ENCODE assay signal across 10 cellular contexts in the genomic region with DNA sequence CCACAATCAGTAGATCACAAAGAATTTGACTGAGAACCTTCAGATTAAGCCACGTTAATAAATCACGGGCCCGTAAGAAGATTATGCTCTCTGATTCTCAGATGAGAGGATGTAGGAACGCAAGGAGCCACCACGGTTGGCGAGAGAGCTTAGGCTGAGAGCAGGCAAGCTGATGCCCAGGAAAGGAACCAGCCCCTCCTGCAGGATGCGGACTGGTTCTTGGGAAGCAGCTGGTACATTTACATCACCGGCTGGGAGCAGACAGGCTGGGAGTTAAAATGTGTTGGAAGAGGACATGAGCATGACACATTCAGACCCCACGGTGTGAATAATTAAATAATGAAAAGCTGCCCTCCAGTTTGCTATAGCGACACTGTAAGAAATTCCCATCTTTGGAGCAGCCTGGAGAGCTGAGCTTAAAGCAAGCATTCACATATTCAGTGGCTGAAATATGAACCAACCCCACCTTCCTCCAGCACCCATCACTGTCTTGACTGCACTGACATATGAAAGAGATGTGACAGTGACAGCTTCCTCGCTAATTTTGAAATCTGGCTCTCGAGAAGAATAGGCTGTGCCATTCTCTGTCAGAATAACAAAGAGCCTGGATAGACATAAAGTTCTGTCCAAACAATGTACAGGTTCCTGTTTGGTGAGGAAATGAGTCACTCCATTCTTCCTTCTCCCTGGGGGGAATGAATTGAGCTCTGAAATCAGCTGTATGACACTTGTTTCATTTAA. TPM values are rescaled to one million over a fixed set of nuclear protein-coding genes. Genes with fewer than 3 reads are reported as not detected.
A peak's percentile ranks its signal among the peaks of the same experiment; 100 is the strongest.
DNase-seq lines count a peak whose midpoint lies in the region; TF ChIP-seq lines count a peak whose summit lies in the region.
"Had no signal": no experiment of that assay in that cellular context is flagged by ENCODE, and none has a peak within 500 bp of the region (broad histone marks: within the 10 kb centered on the region; RNA-seq: fewer than 3 reads in every experiment).

No MANE protein-coding gene starts in this region.

- WGBS in neuronal stem cell (ENCODE audit: extremely low coverage in 2 of 2, insufficient read length in 2 of 2, insufficient replicate concordance in 1 of 2), 2 donors = no CpG with 5 or more reads among the region's 12 CpGs

- no peak overlapping the region for H3K14ac ChIP-seq in neuronal stem cell (ENCODE audit: low read length)

- H2BK15ac ChIP-seq in neuronal stem cell (ENCODE audit: low read length) = no peak overlapping the region

- H3K79me1 ChIP-seq in neuronal stem cell (ENCODE audit: low read depth, low read length) = no peaks in the 10 kb centered on the region

- H4K91ac ChIP-seq in neuronal stem cell (ENCODE audit: low read depth, low read length, poor library complexity) = no peak overlapping the region

- no peak overlapping the region for H3K4ac ChIP-seq in neuronal stem cell (ENCODE audit: low read length)

- H3K27ac ChIP-seq in neuronal stem cell (replicated peaks; ENCODE audit: low read length) = no peak overlapping the region

- peaks cover 23% of the 10 kb centered on the region for H3K4me1 Mint-ChIP-seq in endothelial cell (ENCODE audit: unreplicated experiment)
- H3K4me1 Mint-ChIP-seq: activated naive CD4-positive, alpha-beta T cell treated with anti-CD3 and anti-CD28 coated beads, Interleukin-2, amount 50 U/mL, for 24 hours had no signal

- H3K4me2 ChIP-seq in neuronal stem cell (ENCODE audit: insufficient read depth, low read length, poor library complexity, severe bottlenecking) = no peak overlapping the region

- no peak overlapping the region for H2BK5ac ChIP-seq in neuronal stem cell (ENCODE audit: low read length)

- TF ChIP-seq CTCF in endothelial cell (IDR thresholded peaks at IDR 0.05; ENCODE audit: unreplicated experiment) (no peak), GM10248 (IDR thresholded peaks at IDR 0.05; ENCODE audit: control extremely low read depth, extremely low read depth, low read depth, missing control alignments) (no peak)

- peaks cover 2 to 6% of the 10 kb centered on the region in 2 donors for H3K4me1 ChIP-seq in neuronal stem cell (ENCODE audit: control insufficient read depth in 2 of 2, insufficient read depth in 1 of 2, low read depth in 1 of 2, low read length in 2 of 2)

- H2AK5ac ChIP-seq in neuronal stem cell (ENCODE audit: low read depth, low read length) = no peak overlapping the region

- H2BK120ac ChIP-seq in neuronal stem cell (ENCODE audit: low read depth, low read length) = no peak overlapping the region

- H4K8ac ChIP-seq in neuronal stem cell (ENCODE audit: low read depth, low read length) = no peak overlapping the region

- H3K4me3 Mint-ChIP-seq in endothelial cell (ENCODE audit: unreplicated experiment) = peak overlapping the region; percentile 70
- H3K4me3 Mint-ChIP-seq: activated naive CD4-positive, alpha-beta T cell treated with anti-CD3 and anti-CD28 coated beads, Interleukin-2, amount 50 U/mL, for 24 hours had no signal

- POLR2A ChIA-PET in GM10248 (lab: Yijun Ruan, JAX) = no interaction called here

- no peaks in the 10 kb centered on the region for H3K9me3 ChIP-seq in neuronal stem cell (replicated peaks in 1 of 2; ENCODE audit: control insufficient read depth in 2 of 2, insufficient read depth in 1 of 2, low read depth in 1 of 2, low read length in 2 of 2)

- H3K27me3 Mint-ChIP-seq in endothelial cell (ENCODE audit: unreplicated experiment) = peaks cover 1% of the 10 kb centered on the region

- H3K9me3 Mint-ChIP-seq in endothelial cell (ENCODE audit: unreplicated experiment) = no peaks in the 10 kb centered on the region
- H3K9me3 Mint-ChIP-seq: activated naive CD4-positive, alpha-beta T cell treated with anti-CD3 and anti-CD28 coated beads, Interleukin-2, amount 50 U/mL, for 24 hours had no signal

- no peaks in the 10 kb centered on the region for H3K36me3 ChIP-seq in neuronal stem cell (replicated peaks in 1 of 2; ENCODE audit: control insufficient read depth in 2 of 2, insufficient read depth in 2 of 2, low read length in 2 of 2)

- H3K36me3 Mint-ChIP-seq in endothelial cell (ENCODE audit: low read depth, unreplicated experiment) = peaks cover 7% of the 10 kb centered on the region
- H3K36me3 Mint-ChIP-seq: activated naive CD4-positive, alpha-beta T cell treated with anti-CD3 and anti-CD28 coated beads, Interleukin-2, amount 50 U/mL, for 24 hours had no signal

- H3K9ac ChIP-seq in neuronal stem cell (ENCODE audit: low read depth, low read length, poor library complexity) = no peak overlapping the region

- CTCF ChIA-PET in GM10248 (lab: Yijun Ruan, JAX) = interaction anchor here (1.2 to 1.5 kb wide), 3 partner anchors 29 to 69 kb away, joined by 3 read pairs; no protein-coding TSS in a partner anchor

- no peak overlapping the region for H3K23ac ChIP-seq in neuronal stem cell (ENCODE audit: low read depth, low read length, poor library complexity)

- peak overlapping the region; percentile 7 for H2AFZ ChIP-seq in neuronal stem cell (ENCODE audit: low read length)

- DNase-seq in GM03348 (ENCODE audit: low spot score) (peak; percentile 80), NCI-H82 (lab: John Stamatoyannopoulos, UW) (peak; percentile 96), endothelial cell (ENCODE audit: low spot score) (no peak), neuronal stem cell (ENCODE audit: low spot score) (no peak), GM10248 (ENCODE audit: extremely low spot score) (no peak), DMS79 treated with DMSO at 0.1 percent for 48 hours (lab: John Stamatoyannopoulos, UW) (no peak), NAMALWA (ENCODE audit: low spot score) (no peak)
- no peak for DNase-seq in activated CD8-positive, alpha-beta memory T cell treated with anti-CD3 and anti-CD28 coated beads, Interleukin-2, amount 50 U/mL, for 4 hours

- peak overlapping the region; percentile 62 for H3K18ac ChIP-seq in neuronal stem cell (ENCODE audit: low read length)

- no peak overlapping the region for H3K4me3 ChIP-seq in neuronal stem cell (ENCODE audit: low read length in 2 of 2)

- H2BK12ac ChIP-seq in neuronal stem cell (ENCODE audit: low read length) = no peak overlapping the region

- peak overlapping the region; percentile 85 for H3K27ac Mint-ChIP-seq in endothelial cell (ENCODE audit: unreplicated experiment)
- H3K27ac Mint-ChIP-seq: activated naive CD4-positive, alpha-beta T cell treated with anti-CD3 and anti-CD28 coated beads, Interleukin-2, amount 50 U/mL, for 24 hours had no signal

- no peaks in the 10 kb centered on the region for H3K27me3 ChIP-seq in neuronal stem cell (ENCODE audit: control insufficient read depth in 3 of 3, insufficient read depth in 3 of 3, low read depth in 1 of 3, low read length in 3 of 3)

RNA-seq across cellular contexts. Expression of a gene that starts 33.1 kb away (rescaled TPM):
- 25.7 TPM for total RNA-seq in endothelial cell (ENCODE audit: unreplicated experiment)
- 0.14 TPM for polyA plus RNA-seq in neuronal stem cell (2013, experiment 1 of 2)
- polyA plus RNA-seq in neuronal stem cell (2013, experiment 2 of 2) = 0.17 TPM
- total RNA-seq: OCI-LY7 had no signal

Comparison
In these comparisons a context has a peak if more than half of its experiments do, and no peak if none do; other contexts are left out.
1. DNase-seq: peak in GM03348 (single experiment) and NCI-H82 (single experiment); none in endothelial cell (single experiment), neuronal stem cell (single experiment), GM10248 (single experiment), DMS79 treated with DMSO at 0.1 percent for 48 hours (single experiment), activated CD8-positive, alpha-beta memory T cell treated with anti-CD3 and anti-CD28 coated beads, Interleukin-2, amount 50 U/mL, for 4 hours (single experiment) and NAMALWA (single experiment).